8 cellular contexts compared by ENCODE assay signal in the genomic region with DNA sequence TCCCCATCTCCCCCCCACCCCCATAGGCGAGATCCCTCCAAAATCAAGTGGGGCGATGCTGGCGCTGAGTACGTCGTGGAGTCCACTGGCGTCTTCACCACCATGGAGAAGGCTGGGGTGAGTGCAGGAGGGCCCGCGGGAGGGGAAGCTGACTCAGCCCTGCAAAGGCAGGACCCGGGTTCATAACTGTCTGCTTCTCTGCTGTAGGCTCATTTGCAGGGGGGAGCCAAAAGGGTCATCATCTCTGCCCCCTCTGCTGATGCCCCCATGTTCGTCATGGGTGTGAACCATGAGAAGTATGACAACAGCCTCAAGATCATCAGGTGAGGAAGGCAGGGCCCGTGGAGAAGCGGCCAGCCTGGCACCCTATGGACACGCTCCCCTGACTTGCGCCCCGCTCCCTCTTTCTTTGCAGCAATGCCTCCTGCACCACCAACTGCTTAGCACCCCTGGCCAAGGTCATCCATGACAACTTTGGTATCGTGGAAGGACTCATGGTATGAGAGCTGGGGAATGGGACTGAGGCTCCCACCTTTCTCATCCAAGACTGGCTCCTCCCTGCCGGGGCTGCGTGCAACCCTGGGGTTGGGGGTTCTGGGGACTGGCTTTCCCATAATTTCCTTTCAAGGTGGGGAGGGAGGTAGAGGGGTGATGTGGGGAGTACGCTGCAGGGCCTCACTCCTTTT. TPM values are rescaled to one million over a fixed set of nuclear protein-coding genes. Genes with fewer than 3 reads are reported as not detected.
DNase-seq lines count a peak whose midpoint lies in the region; ATAC-seq and TF ChIP-seq lines count a peak whose summit lies in the region.

No MANE protein-coding gene starts in this region.

- H3K27me3 ChIP-seq in CD4-positive, CD25-positive, alpha-beta regulatory T cell (ENCODE audit: control insufficient read depth, insufficient read depth, low read length), result no peaks in the 10 kb centered on the region
- no peaks in the 10 kb centered on the region for H3K27me3 ChIP-seq in mammary epithelial cell (ENCODE audit: insufficient read depth, low read length)

- CTCF ChIA-PET in mammary epithelial cell (lab: Charles Lee; ENCODE audit: low non-redundant PET), result interaction anchor here (0.7 to 1.0 kb wide), 3 partner anchors 17 to 72 kb away, joined by 3 to 7 read pairs (median 4); no protein-coding TSS in a partner anchor

- H3K79me2 ChIP-seq in mammary epithelial cell (ENCODE audit: insufficient read depth, low read length), result peaks cover 55% of the 10 kb centered on the region

- no peak overlapping the region for H3K4me3 ChIP-seq in CD4-positive, CD25-positive, alpha-beta regulatory T cell (ENCODE audit: low read depth, low read length)
- peak overlapping the region in 2 of 3 experiments; percentile 91 to 92 for H3K4me3 ChIP-seq in mammary epithelial cell (replicated peaks in 1 of 3; ENCODE audit: insufficient read depth in 1 of 3, low read depth in 2 of 3, low read length in 3 of 3)

- WGBS in mammary epithelial cell (ENCODE audit: low coverage, missing lambda C conversion rate), result 35% methylated on average over 12 of the region's 19 CpGs

- TF ChIP-seq CTCF in mammary epithelial cell (conservative IDR thresholded peaks at IDR 0.05 in 1 of 2, IDR thresholded peaks at IDR 0.05 in 1 of 2; ENCODE audit: extremely low read depth in 1 of 2, insufficient read depth in 1 of 2, low read depth in 1 of 2, low read length in 2 of 2) (no peak), nephron progenitor cell (IDR thresholded peaks at IDR 0.05) (no peak)

- H3K4me2 ChIP-seq in mammary epithelial cell (ENCODE audit: insufficient read depth, low read depth, low read length), result peak overlapping the region; percentile 86

- H3K36me3 ChIP-seq in CD4-positive, CD25-positive, alpha-beta regulatory T cell (ENCODE audit: control insufficient read depth, insufficient read depth, low read length), result peaks cover 22% of the 10 kb centered on the region
- peaks cover 15% of the 10 kb centered on the region for H3K36me3 ChIP-seq in mammary epithelial cell (ENCODE audit: insufficient read depth, low read length)

- H3K9me3 ChIP-seq in CD4-positive, CD25-positive, alpha-beta regulatory T cell (ENCODE audit: control insufficient read depth in 2 of 2, low read length in 2 of 2), result no peaks in the 10 kb centered on the region
- H3K9me3 ChIP-seq in mammary epithelial cell (replicated peaks; ENCODE audit: insufficient read depth, low read length), result no peaks in the 10 kb centered on the region

- H2AFZ ChIP-seq in mammary epithelial cell (ENCODE audit: low read depth, low read length), result no peak overlapping the region

- H3K27ac Mint-ChIP-seq in CD4-positive, CD25-positive, alpha-beta regulatory T cell, result peak overlapping the region in 2 of 3 donors; percentile 97 to 99
- peak overlapping the region; percentile 95 for H3K27ac Mint-ChIP-seq in nephron progenitor cell

- no peak for ATAC-seq in CD4-positive, CD25-positive, alpha-beta regulatory T cell (ENCODE audit: low read depth in 2 of 2)
- ATAC-seq in HG03354 (IDR thresholded peaks at IDR 0.05; ENCODE audit: poor library complexity, severe bottlenecking, unreplicated experiment), result no peak
- no peak for ATAC-seq in HG02588 (IDR thresholded peaks at IDR 0.05; ENCODE audit: unreplicated experiment)

- DNase-seq in CD4-positive, CD25-positive, alpha-beta regulatory T cell, result no peak
- DNase-seq in M059J (ENCODE audit: low read depth), result peak; percentile 25
- DNase-seq in mammary epithelial cell, result no peak
- DNase-seq in nephron progenitor cell, result no peak
- no peak for DNase-seq in NK-92 treated with Interleukin-12 subunit alpha and Interleukin-12 subunit beta, amount 100 ng/mL, for 24 hours (lab: John Stamatoyannopoulos, UW)
- no peak for DNase-seq in globus pallidus (ENCODE audit: low spot score)

- peak overlapping the region; percentile 94 for H3K27ac ChIP-seq in CD4-positive, CD25-positive, alpha-beta regulatory T cell (ENCODE audit: insufficient read depth, low read length, poor library complexity, severe bottlenecking)
- H3K27ac ChIP-seq in mammary epithelial cell (ENCODE audit: insufficient read depth, low read depth, low read length), result peak overlapping the region; percentile 91

- intact Hi-C loops in mammary epithelial cell (cut with micrococcal nuclease), result loop anchor here (5.0 kb wide), 1 partner anchor 320 kb away; no protein-coding TSS in a partner anchor

- H3K27me3 Mint-ChIP-seq in CD4-positive, CD25-positive, alpha-beta regulatory T cell, result peaks cover 14% of the 10 kb centered on the region
- H3K27me3 Mint-ChIP-seq in nephron progenitor cell (ENCODE audit: low read depth, poor library complexity), result peaks cover 6% of the 10 kb centered on the region

- peaks cover 14% of the 10 kb centered on the region for H4K20me1 ChIP-seq in mammary epithelial cell (ENCODE audit: insufficient read depth, low read length)

- peak overlapping the region; percentile 93 to 94 (median 94) for H3K4me3 Mint-ChIP-seq in CD4-positive, CD25-positive, alpha-beta regulatory T cell
- peak overlapping the region; percentile 93 for H3K4me3 Mint-ChIP-seq in nephron progenitor cell

- dilution Hi-C loops in mammary epithelial cell (cut with HindIII; ENCODE audit: low sequenced_read_pairs), result no loop called here

- H3K36me3 Mint-ChIP-seq in CD4-positive, CD25-positive, alpha-beta regulatory T cell, result peaks cover 10% of the 10 kb centered on the region
- peaks cover 18% of the 10 kb centered on the region for H3K36me3 Mint-ChIP-seq in nephron progenitor cell (ENCODE audit: low read depth)

- peaks cover 81% of the 10 kb centered on the region for H3K4me1 ChIP-seq in CD4-positive, CD25-positive, alpha-beta regulatory T cell (ENCODE audit: control insufficient read depth, insufficient read depth, low read length, poor library complexity, severe bottlenecking)
- peaks cover 56% of the 10 kb centered on the region for H3K4me1 ChIP-seq in mammary epithelial cell (ENCODE audit: insufficient read depth, low read length)

- H3K9me3 Mint-ChIP-seq in CD4-positive, CD25-positive, alpha-beta regulatory T cell, result no peaks in the 10 kb centered on the region
- H3K9me3 Mint-ChIP-seq in nephron progenitor cell, result no peaks in the 10 kb centered on the region

- BruUV-seq in mammary epithelial cell (replicated peaks; lab: Mats Ljungman, UMichigan), result no TSS peak

- peaks cover 16 to 83% (median 40%) of the 10 kb centered on the region in 4 donors for H3K4me1 Mint-ChIP-seq in CD4-positive, CD25-positive, alpha-beta regulatory T cell
- H3K4me1 Mint-ChIP-seq in nephron progenitor cell, result peaks cover 78% of the 10 kb centered on the region

- in situ Hi-C loops in mammary epithelial cell (cut with MboI; ENCODE audit: low sequenced_read_pairs in 2 of 2), result no loop called here

- H3K9ac ChIP-seq in mammary epithelial cell (ENCODE audit: insufficient read depth, low read length), result peak overlapping the region; percentile 89

RNA-seq across cellular contexts. Expression of a gene that starts 2.7 kb away (rescaled TPM):
- total RNA-seq in CD4-positive, CD25-positive, alpha-beta regulatory T cell, result 669 TPM
- 1,000 to 10,000 TPM; 1,962 to 2,973 (median 2,405) TPM for polyA plus RNA-seq in CD4-positive, CD25-positive, alpha-beta regulatory T cell
- total RNA-seq in M059J (2014; rRNA removed; shearing (Covaris generic)), result 6,702 and 8,157 TPM in 2 replicates
- over 10,000 TPM in 1 of 2 donors, 1,000 to 10,000 TPM in 1; 6,493 to 13,434 TPM for total RNA-seq in mammary epithelial cell
- polyA plus RNA-seq in mammary epithelial cell, result 20,785 TPM
- 16,557 TPM for polyA minus RNA-seq in mammary epithelial cell

RNA-seq across cellular contexts. Expression of a gene that starts 18.8 kb away (rescaled TPM):
- 46.6 TPM for total RNA-seq in CD4-positive, CD25-positive, alpha-beta regulatory T cell
- 10 to 100 TPM in 1 of 4 donors, 1 to 10 TPM in 3; 5.6 to 10.4 (median 8.3) TPM for polyA plus RNA-seq in CD4-positive, CD25-positive, alpha-beta regulatory T cell
- 5.4 and 13.4 TPM in 2 replicates for total RNA-seq in M059J (2014; rRNA removed; shearing (Covaris generic))
- total RNA-seq in mammary epithelial cell, result 1 to 10 TPM; 1.9 to 2.2 TPM
- polyA plus RNA-seq in mammary epithelial cell, result 3.0 TPM
- polyA minus RNA-seq in mammary epithelial cell, result 0.26 TPM

RNA-seq across cellular contexts. Expression of a gene that starts 31.1 kb away (rescaled TPM):
- total RNA-seq in CD4-positive, CD25-positive, alpha-beta regulatory T cell, result 77.5 TPM
- 10 to 100 TPM; 13.2 to 34.0 (median 22.5) TPM for polyA plus RNA-seq in CD4-positive, CD25-positive, alpha-beta regulatory T cell
- 29.8 and 47.0 TPM in 2 replicates for total RNA-seq in M059J (2014; rRNA removed; shearing (Covaris generic))
- total RNA-seq in mammary epithelial cell, result 10 to 100 TPM; 29.5 to 84.2 TPM
- polyA plus RNA-seq in mammary epithelial cell, result 62.7 TPM
- polyA minus RNA-seq in mammary epithelial cell, result 80.8 TPM

RNA-seq across cellular contexts. Expression of a gene that starts 43.1 kb away (rescaled TPM):
- 32.8 TPM for total RNA-seq in CD4-positive, CD25-positive, alpha-beta regulatory T cell
- polyA plus RNA-seq in CD4-positive, CD25-positive, alpha-beta regulatory T cell, result 10 to 100 TPM; 21.5 to 29.1 (median 26.3) TPM
- total RNA-seq in M059J (2014; rRNA removed; shearing (Covaris generic)), result 61.8 and 117 TPM in 2 replicates
- 10 to 100 TPM; 17.8 to 53.7 TPM for total RNA-seq in mammary epithelial cell
- polyA plus RNA-seq in mammary epithelial cell, result 60.4 TPM
- polyA minus RNA-seq in mammary epithelial cell, result 156 TPM

RNA-seq across cellular contexts. Expression of a gene that starts 44.0 kb away (rescaled TPM):
- 40.5 TPM for total RNA-seq in CD4-positive, CD25-positive, alpha-beta regulatory T cell
- 100 to 1,000 TPM; 243 to 372 (median 253) TPM for polyA plus RNA-seq in CD4-positive, CD25-positive, alpha-beta regulatory T cell
- 141 and 159 TPM in 2 replicates for total RNA-seq in M059J (2014; rRNA removed; shearing (Covaris generic))
- total RNA-seq in mammary epithelial cell, result 100 to 1,000 TPM in 1 of 2 donors, 10 to 100 TPM in 1; 51.7 to 192 TPM
- polyA plus RNA-seq in mammary epithelial cell, result 124 TPM
- polyA minus RNA-seq in mammary epithelial cell, result 18.7 TPM
